ENCODE assay signal across 8 cellular contexts in the genomic region with DNA sequence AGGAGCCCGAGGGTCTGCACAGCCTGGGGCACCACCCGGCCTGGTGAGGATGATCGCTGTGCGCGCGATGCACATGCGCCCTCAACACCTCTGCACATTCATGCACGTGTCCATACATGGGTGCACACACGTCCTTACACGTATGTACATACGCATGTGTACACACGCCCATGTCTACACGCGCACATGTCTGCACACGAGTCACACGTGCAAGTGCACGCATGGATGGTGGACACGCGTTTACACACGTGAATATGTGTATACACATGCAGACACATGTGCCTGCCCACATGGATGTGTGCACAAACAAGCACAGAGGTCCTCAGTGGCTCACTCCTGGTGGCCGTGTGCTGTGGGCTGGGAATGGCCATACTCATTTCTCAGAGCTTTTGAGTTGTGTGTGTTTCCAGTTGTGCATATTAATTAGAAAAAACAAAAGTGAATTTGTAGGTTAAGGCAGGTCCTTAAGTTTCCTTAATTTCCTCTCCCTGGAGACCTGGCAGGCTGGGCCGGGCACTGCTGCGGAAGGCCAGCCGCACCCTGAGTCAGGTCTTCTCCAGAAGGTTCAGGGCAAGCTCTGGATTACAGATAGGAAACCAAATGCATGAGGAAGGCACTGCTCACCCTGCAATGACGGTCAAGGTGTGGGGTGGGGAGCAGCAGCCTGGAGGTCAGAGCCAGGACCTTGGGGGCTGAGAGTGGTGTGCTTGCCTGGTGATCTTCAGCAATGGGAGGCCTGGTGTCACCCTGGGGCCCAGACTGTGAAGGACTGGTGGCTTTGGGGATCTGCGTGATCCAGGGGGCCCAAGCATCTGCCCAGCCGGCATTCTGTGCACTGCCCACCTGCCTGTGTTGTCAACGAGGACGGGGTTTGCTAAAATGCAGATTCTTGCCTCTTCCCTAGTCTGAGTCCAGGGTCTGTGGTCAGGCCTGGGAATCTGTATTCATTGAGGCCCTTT. TPM values are rescaled to one million over a fixed set of nuclear protein-coding genes. Genes with fewer than 3 reads are reported as not detected.
DNase-seq lines count a peak whose midpoint lies in the region; ATAC-seq and TF ChIP-seq lines count a peak whose summit lies in the region.

No MANE protein-coding gene starts in this region.

- H3K4me1 Mint-ChIP-seq in immature natural killer cell: peaks cover 10 to 13% of the 10 kb centered on the region in 2 donors

- H3K9me3 Mint-ChIP-seq in immature natural killer cell: no peaks in the 10 kb centered on the region

- ATAC-seq in GM19324 (IDR thresholded peaks at IDR 0.05; ENCODE audit: low FRiP score, unreplicated experiment): no peak

- peak; percentile 45 for DNase-seq in LHCN-M2 (ENCODE audit: low read depth)
- peak; percentile 48 for DNase-seq in activated T-cell treated with anti-CD3 and anti-CD28 coated beads for 48 hours (ENCODE audit: low read depth)
- DNase-seq in immature natural killer cell: peak in 2 of 3 donors; percentile 31
- DNase-seq in stimulated activated CD4-positive, alpha-beta T cell treated with anti-CD3 and anti-CD28 coated beads, TNF-alpha, amount 100 ng/mL, for 48 hours (ENCODE audit: low read depth in 3 of 3): peak in 2 of 3 donors; percentile 20 to 40
- no peak for DNase-seq in SKM-1 (lab: John Stamatoyannopoulos, UW; ENCODE audit: unreplicated experiment)
- no peak for DNase-seq in H4 (ENCODE audit: low spot score)
- DNase-seq in erythroblast (lab: John Stamatoyannopoulos, UW): no peak

- peaks cover 0 to 2% (median 2%) of the 10 kb centered on the region in 3 donors for H3K27me3 Mint-ChIP-seq in immature natural killer cell (ENCODE audit: low read depth in 3 of 3)

- no peaks in the 10 kb centered on the region for H3K36me3 Mint-ChIP-seq in immature natural killer cell

- TF ChIP-seq POLR2A in erythroblast (IDR thresholded peaks at IDR 0.05; ENCODE audit: low read length): no peak

- peak overlapping the region in 2 of 5 donors; percentile 4 to 40 for H3K4me3 Mint-ChIP-seq in immature natural killer cell

- H3K27ac Mint-ChIP-seq in immature natural killer cell: peak overlapping the region in 2 of 6 donors; percentile 53 to 65

RNA-seq across cellular contexts. Expression of a gene that starts 1.3 kb away (rescaled TPM):
- total RNA-seq in LHCN-M2 (2014; rRNA removed): not detected in 2 replicates
- not detected for polyA plus RNA-seq in LHCN-M2 (2012)
- polyA plus RNA-seq in immature natural killer cell: not detected
- total RNA-seq in H4 (2014; rRNA removed; shearing (Covaris generic)): not detected in 2 replicates

RNA-seq across cellular contexts. Expression of a gene that starts 29.8 kb away (rescaled TPM):
- total RNA-seq in LHCN-M2 (2014; rRNA removed): 32.6 and 38.6 TPM in 2 replicates
- 33.3 TPM for polyA plus RNA-seq in LHCN-M2 (2012)
- polyA plus RNA-seq in immature natural killer cell: 10 to 100 TPM; 11.2 to 15.1 (median 14.7) TPM
- total RNA-seq in H4 (2014; rRNA removed; shearing (Covaris generic)): 26.4 and 30.7 TPM in 2 replicates

Comparison
In these comparisons a context has a peak if more than half of its experiments do, and no peak if none do; other contexts are left out.
1. DNase-seq: peak in LHCN-M2 (single experiment), activated T-cell treated with anti-CD3 and anti-CD28 coated beads for 48 hours (single experiment), immature natural killer cell (2 of 3) and stimulated activated CD4-positive, alpha-beta T cell treated with anti-CD3 and anti-CD28 coated beads, TNF-alpha, amount 100 ng/mL, for 48 hours (2 of 3); none in SKM-1 (single experiment), H4 (single experiment) and erythroblast (0 of 2).